8 cellular contexts compared by ENCODE assay signal in the genomic region with DNA sequence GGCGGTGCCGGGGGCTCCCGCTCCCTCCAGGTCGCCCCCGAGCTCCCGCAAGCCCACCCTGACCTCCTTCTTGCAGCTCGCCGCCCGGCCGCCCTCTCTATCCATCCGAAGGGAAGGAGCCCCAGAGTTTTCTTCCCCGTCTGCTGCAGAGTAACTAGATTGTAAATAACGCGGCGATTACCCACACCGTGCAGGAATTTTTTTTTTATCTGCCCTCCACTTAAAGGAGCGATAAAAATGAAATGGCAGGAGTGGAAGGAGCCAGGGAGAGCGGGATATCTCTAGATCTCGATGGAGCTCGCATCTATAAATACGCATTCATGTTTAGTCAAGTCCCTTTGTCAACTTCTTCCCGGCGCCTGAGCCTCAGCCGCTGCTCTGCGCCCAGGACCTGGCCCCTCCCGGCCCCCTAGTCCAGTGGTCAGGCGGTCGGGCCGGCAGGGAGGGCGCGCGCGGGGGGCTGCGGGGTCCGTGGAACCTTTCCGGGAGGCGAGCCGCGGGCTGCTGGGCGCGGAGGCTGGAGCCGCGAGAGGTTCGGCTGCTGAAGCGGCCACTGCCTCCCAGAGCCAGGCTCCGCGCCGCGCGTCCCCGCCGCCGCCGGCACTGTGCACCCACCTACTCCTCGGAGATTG.
A peak's percentile ranks its signal among the peaks of the same experiment; 100 is the strongest.
DNase-seq lines count a peak whose midpoint lies in the region; ATAC-seq lines count a peak whose summit lies in the region.

No MANE protein-coding gene starts in this region.

- peaks cover 9 to 17% of the 10 kb centered on the region in 2 donors for H3K27me3 ChIP-seq in mucosa of rectum (ENCODE audit: control insufficient read depth in 2 of 2, insufficient read depth in 2 of 2, low read length in 2 of 2)

- H3K9ac ChIP-seq in mucosa of rectum (ENCODE audit: low read depth in 1 of 2, low read length in 2 of 2), result peak overlapping the region in 1 of 2 donors; percentile 42

- DNase-seq in AG08395 (ENCODE audit: low spot score), result peak; percentile 19
- peak; percentile 24 for DNase-seq in SK-MEL-5 (ENCODE audit: low read depth, low spot score)
- DNase-seq in stimulated activated CD8-positive, alpha-beta memory T cell treated with anti-CD3 and anti-CD28 coated beads, Interleukin-4, amount 100 ng/mL, for 48 hours, result no peak
- DNase-seq in activated CD4-positive, alpha-beta T cell treated with anti-CD3 and anti-CD28 coated beads for 1 hour, result no peak

- peak overlapping the region; percentile 69 to 75 for H3K4me3 ChIP-seq in mucosa of rectum (ENCODE audit: low read length in 2 of 2)
- H3K4me3 ChIP-seq in urinary bladder (ENCODE audit: low read depth, low read length), result peak overlapping the region; percentile 71

- ATAC-seq in GM19023 (IDR thresholded peaks at IDR 0.05; ENCODE audit: unreplicated experiment) (peak; percentile 20), esophagus mucosa (peak; percentile 27)

- H3K36me3 ChIP-seq in mucosa of rectum (ENCODE audit: control insufficient read depth in 2 of 2, insufficient read depth in 2 of 2, low read length in 2 of 2) (no peaks in the 10 kb centered on the region), urinary bladder (ENCODE audit: insufficient read depth) (no peaks in the 10 kb centered on the region)

- under 1% methylated on average over 55 of the region's 55 CpGs for WGBS in urinary bladder

- in situ Hi-C loops in SK-MEL-5 (cut with HindIII; ENCODE audit: low pct_unique_long_range_greater_than_20kb, low sequenced_read_pairs), result no loop called here

- peaks cover 0 to 6% of the 10 kb centered on the region in 2 donors for H3K4me1 ChIP-seq in mucosa of rectum (ENCODE audit: control insufficient read depth in 2 of 2, insufficient read depth in 2 of 2, low read length in 2 of 2)
- no peaks in the 10 kb centered on the region for H3K4me1 ChIP-seq in urinary bladder (ENCODE audit: insufficient read depth)

- H3K27ac ChIP-seq in mucosa of rectum (ENCODE audit: low read depth in 2 of 2, low read length in 2 of 2), result no peak overlapping the region
- peak overlapping the region; percentile 42 for H3K27ac ChIP-seq in urinary bladder (ENCODE audit: low read depth)

- no peaks in the 10 kb centered on the region for H3K9me3 ChIP-seq in mucosa of rectum (ENCODE audit: control insufficient read depth in 2 of 2, low read length in 2 of 2)

Comparison
In these comparisons a context has a peak if more than half of its experiments do, and no peak if none do; other contexts are left out.
1. DNase-seq: peak in AG08395 (single experiment) and SK-MEL-5 (single experiment); none in stimulated activated CD8-positive, alpha-beta memory T cell treated with anti-CD3 and anti-CD28 coated beads, Interleukin-4, amount 100 ng/mL, for 48 hours (single experiment) and activated CD4-positive, alpha-beta T cell treated with anti-CD3 and anti-CD28 coated beads for 1 hour (single experiment).